ENCODE assay signal across 11 cellular contexts in genomic region chr10:89390875-89391576, GRCh38. TPM values are rescaled to one million over a fixed set of nuclear protein-coding genes. Genes with fewer than 3 reads are reported as not detected.
DNase-seq lines count a peak whose midpoint lies in the region; ATAC-seq and TF ChIP-seq lines count a peak whose summit lies in the region.
"Had no signal": no experiment of that assay in that cellular context is flagged by ENCODE, and none has a peak within 500 bp of the region (broad histone marks: within the 10 kb centered on the region; RNA-seq: fewer than 3 reads in every experiment).

No MANE protein-coding gene starts in this region.

- intact Hi-C loops in MCF 10A (cut with micrococcal nuclease): no loop called here

- no peak for ATAC-seq in gastroesophageal sphincter

- H3K4me1 Mint-ChIP-seq in MCF 10A (ENCODE audit: insufficient read depth, unreplicated experiment): no peaks in the 10 kb centered on the region

- CTCF ChIA-PET in MCF 10A (lab: Yijun Ruan, JAX): no interaction called here

- no peak for TF ChIP-seq POLR2A in gastroesophageal sphincter (IDR thresholded peaks at IDR 0.05)

- H3K9me3 Mint-ChIP-seq in MCF 10A (ENCODE audit: unreplicated experiment): no peaks in the 10 kb centered on the region

- TF ChIP-seq CTCF in gastroesophageal sphincter (IDR thresholded peaks at IDR 0.05): no peak
- TF ChIP-seq CTCF in MCF 10A (IDR thresholded peaks at IDR 0.05; ENCODE audit: unreplicated experiment): no peak

- TF ChIP-seq EP300 in gastroesophageal sphincter (IDR thresholded peaks at IDR 0.05): no peak

- no peaks in the 10 kb centered on the region for H3K36me3 ChIP-seq in gastroesophageal sphincter

- H3K4me3 Mint-ChIP-seq in MCF 10A (ENCODE audit: unreplicated experiment): no peak overlapping the region

- peaks cover 10 to 65% (median 20%) of the 10 kb centered on the region in 3 donors for H3K4me1 ChIP-seq in gastroesophageal sphincter

- no peak overlapping the region for H3K4me3 ChIP-seq in gastroesophageal sphincter

- H3K27ac Mint-ChIP-seq in MCF 10A (ENCODE audit: low read depth, unreplicated experiment): no peak overlapping the region

- POLR2A ChIA-PET in MCF 10A (lab: Yijun Ruan, JAX): interaction anchor here (1.4 to 2.7 kb wide), 3 partner anchors 11 to 89 kb away, joined by 3 to 15 read pairs (median 3); partner anchors contain the start of gene IFIT2

- H3K36me3 Mint-ChIP-seq in MCF 10A (ENCODE audit: insufficient read depth, unreplicated experiment): no peaks in the 10 kb centered on the region

- DNase-seq in NCI-H2171 treated with DMSO at 0.1 percent for 48 hours (lab: John Stamatoyannopoulos, UW) (peak; percentile 11), NCI-H2171 (lab: John Stamatoyannopoulos, UW) (no peak), NCI-H345 (lab: John Stamatoyannopoulos, UW) (peak; percentile 68), substantia nigra (lab: John Stamatoyannopoulos, UW) (peak in 1 of 49 donors; percentile 38), hypothalamus (lab: John Stamatoyannopoulos, UW) (no peak), MCF 10A (ENCODE audit: unreplicated experiment) (no peak), islet precursor cell (no peak)
- DNase-seq: NCI-H1436 had no signal

- no TSS peak for BruUV-seq in MCF 10A (replicated peaks; lab: Mats Ljungman, UMichigan)

- no peaks in the 10 kb centered on the region for H3K27me3 Mint-ChIP-seq in MCF 10A (ENCODE audit: insufficient read depth, unreplicated experiment)

- no peaks in the 10 kb centered on the region for H3K27me3 ChIP-seq in gastroesophageal sphincter

- no peaks in the 10 kb centered on the region for H3K9me3 ChIP-seq in gastroesophageal sphincter

- H3K27ac ChIP-seq in gastroesophageal sphincter: peak overlapping the region; percentile 35 to 95 (median 78)
- peak overlapping the region; percentile 8 for H3K27ac ChIP-seq in substantia nigra (ENCODE audit: low read depth, low read length, poor library complexity, severe bottlenecking)

- 93 to 95% methylated on average over 3 to 4 of the region's 4 CpGs for WGBS in gastroesophageal sphincter (ENCODE audit: low coverage in 1 of 2), 2 donors

RNA-seq across cellular contexts. Expression of gene IFIT1, which starts 1.4 kb away (rescaled TPM):
- total RNA-seq in gastroesophageal sphincter (10 to 100 TPM; 10.3 to 16.5 (median 15.2) TPM), MCF 10A (2022) (0.17 and 0.26 TPM in 2 replicates)

RNA-seq across cellular contexts. Expression of gene IFIT1B, which starts 13.2 kb away (rescaled TPM):
- total RNA-seq in gastroesophageal sphincter (not detected), MCF 10A (2022) (not detected in 2 replicates)
- total RNA-seq: epithelial cell of proximal tubule, H7 had no signal

RNA-seq across cellular contexts. Expression of gene IFIT5, which starts 23.3 kb away (rescaled TPM):
- total RNA-seq in gastroesophageal sphincter: 10 to 100 TPM; 14.9 to 30.0 (median 27.3) TPM
- 11.2 and 12.8 TPM in 2 replicates for total RNA-seq in MCF 10A (2022)

Comparison
In these comparisons a context has a peak if more than half of its experiments do, and no peak if none do; other contexts are left out.
1. DNase-seq: peak in NCI-H2171 treated with DMSO at 0.1 percent for 48 hours (single experiment) and NCI-H345 (single experiment); none in NCI-H2171 (single experiment), hypothalamus (0 of 51), MCF 10A (single experiment) and islet precursor cell (single experiment).